2 cellular contexts compared by ENCODE assay signal in the genomic region with DNA sequence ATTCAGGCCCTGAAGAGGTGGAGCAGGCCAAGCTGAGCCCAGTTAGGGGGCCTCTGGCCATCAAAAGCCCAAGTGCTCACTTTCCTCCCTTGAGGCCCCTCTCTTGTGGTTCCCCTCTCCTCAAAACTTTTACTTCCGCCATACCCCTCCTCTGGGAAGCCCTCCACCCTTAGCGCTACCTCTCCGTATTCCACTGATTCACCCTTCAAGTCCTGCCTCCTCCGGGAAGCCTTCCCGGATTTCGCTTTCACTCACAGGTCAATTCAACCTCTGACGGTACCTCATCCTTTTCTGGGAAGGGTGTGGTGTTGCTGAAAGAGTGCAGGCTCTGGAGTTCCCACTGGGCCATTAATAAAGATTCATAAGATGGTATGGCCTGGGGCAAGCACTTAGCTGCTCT.
TF ChIP-seq lines count a peak whose summit lies in the region.

No MANE protein-coding gene starts in this region.

TF ChIP-seq in A549, 52 proteins besides CTCF, POLR2A, EP300 and RAD21:
- TF ChIP-seq SMC3 (IDR thresholded peaks at IDR 0.05): no peak
- no peak for TF ChIP-seq HOXB5 (CRISPR knock-in tag; IDR thresholded peaks at IDR 0.05)
- no peak for TF ChIP-seq FOXS1 (CRISPR knock-in tag; IDR thresholded peaks at IDR 0.05)
- peak; percentile 79 for TF ChIP-seq ZFP36 (IDR thresholded peaks at IDR 0.05; ENCODE audit: borderline replicate concordance, partially characterized antibody)
- TF ChIP-seq, protein P1, sequence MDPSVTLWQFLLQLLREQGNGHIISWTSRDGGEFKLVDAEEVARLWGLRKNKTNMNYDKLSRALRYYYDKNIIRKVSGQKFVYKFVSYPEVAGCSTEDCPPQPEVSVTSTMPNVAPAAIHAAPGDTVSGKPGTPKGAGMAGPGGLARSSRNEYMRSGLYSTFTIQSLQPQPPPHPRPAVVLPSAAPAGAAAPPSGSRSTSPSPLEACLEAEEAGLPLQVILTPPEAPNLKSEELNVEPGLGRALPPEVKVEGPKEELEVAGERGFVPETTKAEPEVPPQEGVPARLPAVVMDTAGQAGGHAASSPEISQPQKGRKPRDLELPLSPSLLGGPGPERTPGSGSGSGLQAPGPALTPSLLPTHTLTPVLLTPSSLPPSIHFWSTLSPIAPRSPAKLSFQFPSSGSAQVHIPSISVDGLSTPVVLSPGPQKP (IDR thresholded peaks at IDR 0.05; ENCODE audit: low read depth, low read length): no peak
- TF ChIP-seq GATA3 (IDR thresholded peaks at IDR 0.05; ENCODE audit: borderline replicate concordance): no peak
- no peak for TF ChIP-seq RFX5 (IDR thresholded peaks at IDR 0.05)

TF ChIP-seq in K562, 482 proteins besides CTCF, POLR2A, EP300 and RAD21:
- TF ChIP-seq BRF1 (IDR thresholded peaks at IDR 0.05; ENCODE audit: borderline replicate concordance, extremely low read depth, insufficient read length) (no peak), KDM1A (IDR thresholded peaks at IDR 0.05) (peak in 1 of 2 experiments; percentile 44; a peak in 1 of 4 replicates), PTBP1 (IDR thresholded peaks at IDR 0.05; ENCODE audit: low read depth, low read length) (0 out of 2 replicates have a peak, but pooled peaks have one; percentile 56), ZNF695 (CRISPR knock-in tag; IDR thresholded peaks at IDR 0.05) (no peak), RCOR1 (IDR thresholded peaks at IDR 0.05; ENCODE audit: borderline replicate concordance in 1 of 2, low read depth in 2 of 2, low read length in 2 of 2) (peak in 1 of 2 experiments; percentile 22; a peak in 1 of 4 replicates), GABPB1 (CRISPR knock-in tag; IDR thresholded peaks at IDR 0.05) (0 out of 2 replicates have a peak, but pooled peaks have one; percentile 7), GTF2E2 (tag; IDR thresholded peaks at IDR 0.05) (no peak), BCOR (IDR thresholded peaks at IDR 0.05) (peak; percentile 75), ZNF436 (CRISPR knock-in tag; IDR thresholded peaks at IDR 0.05) (peak; percentile 93), ZFP36 (IDR thresholded peaks at IDR 0.05; ENCODE audit: low read depth, low read length, partially characterized antibody) (peak; percentile 99)
- TF ChIP-seq, protein P2, sequence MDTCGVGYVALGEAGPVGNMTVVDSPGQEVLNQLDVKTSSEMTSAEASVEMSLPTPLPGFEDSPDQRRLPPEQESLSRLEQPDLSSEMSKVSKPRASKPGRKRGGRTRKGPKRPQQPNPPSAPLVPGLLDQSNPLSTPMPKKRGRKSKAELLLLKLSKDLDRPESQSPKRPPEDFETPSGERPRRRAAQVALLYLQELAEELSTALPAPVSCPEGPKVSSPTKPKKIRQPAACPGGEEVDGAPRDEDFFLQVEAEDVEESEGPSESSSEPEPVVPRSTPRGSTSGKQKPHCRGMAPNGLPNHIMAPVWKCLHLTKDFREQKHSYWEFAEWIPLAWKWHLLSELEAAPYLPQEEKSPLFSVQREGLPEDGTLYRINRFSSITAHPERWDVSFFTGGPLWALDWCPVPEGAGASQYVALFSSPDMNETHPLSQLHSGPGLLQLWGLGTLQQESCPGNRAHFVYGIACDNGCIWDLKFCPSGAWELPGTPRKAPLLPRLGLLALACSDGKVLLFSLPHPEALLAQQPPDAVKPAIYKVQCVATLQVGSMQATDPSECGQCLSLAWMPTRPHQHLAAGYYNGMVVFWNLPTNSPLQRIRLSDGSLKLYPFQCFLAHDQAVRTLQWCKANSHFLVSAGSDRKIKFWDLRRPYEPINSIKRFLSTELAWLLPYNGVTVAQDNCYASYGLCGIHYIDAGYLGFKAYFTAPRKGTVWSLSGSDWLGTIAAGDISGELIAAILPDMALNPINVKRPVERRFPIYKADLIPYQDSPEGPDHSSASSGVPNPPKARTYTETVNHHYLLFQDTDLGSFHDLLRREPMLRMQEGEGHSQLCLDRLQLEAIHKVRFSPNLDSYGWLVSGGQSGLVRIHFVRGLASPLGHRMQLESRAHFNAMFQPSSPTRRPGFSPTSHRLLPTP (IDR thresholded peaks at IDR 0.05; ENCODE audit: borderline replicate concordance, extremely low read depth, insufficient read length): peak; percentile 37
